Comparison of ENCODE assay signal across 19 cellular contexts in genomic region chr12:108787539-108787938, GRCh38. TPM values are rescaled to one million over a fixed set of nuclear protein-coding genes. Genes with fewer than 3 reads are reported as not detected.
A peak's percentile ranks its signal among the peaks of the same experiment; 100 is the strongest.
DNase-seq lines count a peak whose midpoint lies in the region; ATAC-seq and TF ChIP-seq lines count a peak whose summit lies in the region.
"Had no signal": no experiment of that assay in that cellular context is flagged by ENCODE, and none has a peak within 500 bp of the region (broad histone marks: within the 10 kb centered on the region; RNA-seq: fewer than 3 reads in every experiment).

No MANE protein-coding gene starts in this region.

- H3K4me1 Mint-ChIP-seq in brain, result peaks cover 30% of the 10 kb centered on the region
- no peaks in the 10 kb centered on the region for H3K4me1 Mint-ChIP-seq in activated CD4-positive, alpha-beta memory T cell treated with anti-CD3 and anti-CD28 coated beads, Interleukin-2, amount 10 ng/mL, durations not matched to agents 7 days and 5 days
- H3K4me1 Mint-ChIP-seq: B cell had no signal

- H3K4me1 ChIP-seq in heart left ventricle, result peaks cover 7 to 75% (median 55%) of the 10 kb centered on the region in 12 donors
- H3K4me1 ChIP-seq in muscle layer of colon (ENCODE audit: insufficient read depth, low read length), result peaks cover 57% of the 10 kb centered on the region
- H3K4me1 ChIP-seq in spleen, result peaks cover 0 to 15% (median 4%) of the 10 kb centered on the region in 6 donors
- H3K4me1 ChIP-seq: HAP-1 had no signal

- H3K27ac ChIP-seq in heart left ventricle, result peak overlapping the region in 9 of 12 donors; percentile 27 to 81 (median 49)
- peak overlapping the region; percentile 88 for H3K27ac ChIP-seq in muscle layer of colon (ENCODE audit: low read depth, low read length)
- no peak overlapping the region for H3K27ac ChIP-seq in spleen
- H3K27ac ChIP-seq: HL-60 had no signal

- no peak overlapping the region for H3K4me3 Mint-ChIP-seq in brain
- H3K4me3 Mint-ChIP-seq in activated CD4-positive, alpha-beta memory T cell treated with anti-CD3 and anti-CD28 coated beads, Interleukin-2, amount 10 ng/mL, durations not matched to agents 7 days and 5 days, result no peak overlapping the region
- H3K4me3 Mint-ChIP-seq: B cell had no signal

- CTCF ChIA-PET in activated CD4-positive, alpha-beta memory T cell treated with anti-CD3 and anti-CD28 coated beads, Interleukin-2, amount 10 ng/mL, durations not matched to agents 7 days and 5 days (lab: Charles Lee), result interaction anchor here (1.3 kb wide), 1 partner anchor 16 kb away, joined by 4 read pairs; no protein-coding TSS in a partner anchor

- TF ChIP-seq CTCF in heart left ventricle (IDR thresholded peaks at IDR 0.05) (no peak), brain (conservative IDR thresholded peaks at IDR 0.05) (no peak), spleen (IDR thresholded peaks at IDR 0.05 in 8 of 11, conservative IDR thresholded peaks at IDR 0.05 in 3 of 11) (no peak)

- WGBS in heart left ventricle, 4 donors, result 89 to 93% (median 90%) methylated on average over 17 of the region's 17 CpGs
- WGBS in spleen, 5 donors, result 92 to 95% (median 93%) methylated on average over 17 of the region's 17 CpGs

- H3K27me3 Mint-ChIP-seq in brain, result peaks cover 2% of the 10 kb centered on the region
- H3K27me3 Mint-ChIP-seq in activated CD4-positive, alpha-beta memory T cell treated with anti-CD3 and anti-CD28 coated beads, Interleukin-2, amount 10 ng/mL, durations not matched to agents 7 days and 5 days, result no peaks in the 10 kb centered on the region
- H3K27me3 Mint-ChIP-seq: B cell had no signal

- peaks cover 45% of the 10 kb centered on the region for H3K36me3 Mint-ChIP-seq in brain
- H3K36me3 Mint-ChIP-seq in activated CD4-positive, alpha-beta memory T cell treated with anti-CD3 and anti-CD28 coated beads, Interleukin-2, amount 10 ng/mL, durations not matched to agents 7 days and 5 days (ENCODE audit: low read depth), result peaks cover 28% of the 10 kb centered on the region

- POLR2A ChIA-PET in activated CD4-positive, alpha-beta memory T cell treated with anti-CD3 and anti-CD28 coated beads, Interleukin-2, amount 10 ng/mL, durations not matched to agents 7 days and 5 days (lab: Charles Lee), result no interaction called here

- no peak overlapping the region for H3K9ac ChIP-seq in muscle layer of colon (ENCODE audit: low read length)
- H3K9ac ChIP-seq: KMS-11 had no signal

- H3K27me3 ChIP-seq in heart left ventricle (no peaks in the 10 kb centered on the region), muscle layer of colon (ENCODE audit: control insufficient read depth in 1 of 2, insufficient read depth in 2 of 2, low read length in 2 of 2) (no peaks in the 10 kb centered on the region), spleen (replicated peaks in 1 of 7) (no peaks in the 10 kb centered on the region)

- H3K4me3 ChIP-seq in heart left ventricle, result no peak overlapping the region
- no peak overlapping the region for H3K4me3 ChIP-seq in muscle layer of colon (ENCODE audit: low read depth in 1 of 2, low read length in 2 of 2)
- no peak overlapping the region for H3K4me3 ChIP-seq in spleen
- H3K4me3 ChIP-seq: HAP-1 had no signal

- no peaks in the 10 kb centered on the region for H3K9me3 Mint-ChIP-seq in brain
- no peaks in the 10 kb centered on the region for H3K9me3 Mint-ChIP-seq in activated CD4-positive, alpha-beta memory T cell treated with anti-CD3 and anti-CD28 coated beads, Interleukin-2, amount 10 ng/mL, durations not matched to agents 7 days and 5 days

- intact Hi-C loops in heart left ventricle (cut with DNase I) (loop anchor here in 6 of 10 donors (5.0 kb wide), 3 partner anchors 55 to 100 kb away; partner anchors contain the start of gene CORO1C (in 4 of the 6)), Right ventricle myocardium inferior (cut with DNase I) (loop anchor here (5.0 kb wide), 2 partner anchors 55 to 95 kb away; partner anchors contain the start of gene CORO1C), spleen (cut with DNase I; ENCODE audit: low total_unique reads) (no loop called here)

- H3K27ac Mint-ChIP-seq in brain, result peak overlapping the region in 3 of 5 experiments; percentile 4 to 71 (median 46)
- H3K27ac Mint-ChIP-seq in activated CD4-positive, alpha-beta memory T cell treated with anti-CD3 and anti-CD28 coated beads, Interleukin-2, amount 10 ng/mL, durations not matched to agents 7 days and 5 days, result no peak overlapping the region
- H3K27ac Mint-ChIP-seq: B cell had no signal

- TF ChIP-seq POLR2A in heart left ventricle (IDR thresholded peaks at IDR 0.05) (no peak), spleen (IDR thresholded peaks at IDR 0.05) (no peak)

- no peak for DNase-seq in heart left ventricle
- no peak for DNase-seq in Right ventricle myocardium inferior (ENCODE audit: missing footprints)
- DNase-seq in spleen, result peak; percentile 52
- DNase-seq in A172 (ENCODE audit: low spot score), result no peak
- DNase-seq in activated CD4-positive, alpha-beta memory T cell treated with anti-CD3 and anti-CD28 coated beads, Interleukin-2, amount 10 ng/mL, durations not matched to agents 7 days and 5 days, result no peak
- DNase-seq in left lobe of liver (ENCODE audit: low spot score), result no peak
- DNase-seq: 8988T, DND-41, MV-4-11, NCI-H1417, NCI-H187 treated with DMSO at 0.1 percent for 48 hours, NCI-H226, NCI-H524 had no signal

- H3K9me3 ChIP-seq in heart left ventricle, result no peaks in the 10 kb centered on the region
- no peaks in the 10 kb centered on the region for H3K9me3 ChIP-seq in muscle layer of colon (ENCODE audit: low read length)
- H3K9me3 ChIP-seq in spleen, result no peaks in the 10 kb centered on the region
- H3K9me3 ChIP-seq: HAP-1 had no signal

- no peak for ATAC-seq in heart left ventricle
- no peak for ATAC-seq in Right ventricle myocardium inferior
- ATAC-seq in left lobe of liver, result no peak

- H3K36me3 ChIP-seq in heart left ventricle (peaks cover 2 to 92% (median 76%) of the 10 kb centered on the region in 9 donors), muscle layer of colon (ENCODE audit: insufficient read depth, low read length) (peaks cover 24% of the 10 kb centered on the region), spleen (peaks cover 6 to 98% (median 65%) of the 10 kb centered on the region in 6 donors)

RNA-seq across cellular contexts. Expression of gene CORO1C, which starts 56.2 kb away (rescaled TPM):
- total RNA-seq in heart left ventricle (100 to 1,000 TPM in 1 of 9 donors, 10 to 100 TPM in 8; 48.3 to 119 (median 68.5) TPM), Right ventricle myocardium inferior (76.4 TPM), spleen (100 to 1,000 TPM in 2 of 7 donors, 10 to 100 TPM in 5; 71.2 to 119 (median 79.1) TPM), left lobe of liver (39.2 TPM)
- polyA plus RNA-seq in heart left ventricle (10 to 100 TPM; 18.3 to 55.2 TPM), brain (ENCODE audit: insufficient read depth, low read depth, low replicate concordance) (78.9 TPM), spleen (10 to 100 TPM; 12.0 to 26.1 (median 17.1) TPM)
- total RNA-seq in A172 (2014; rRNA removed; shearing (Covaris generic)), result 127 and 166 TPM in 2 replicates
- total RNA-seq in activated CD4-positive, alpha-beta memory T cell treated with anti-CD3 and anti-CD28 coated beads, Interleukin-2, amount 10 ng/mL, durations not matched to agents 7 days and 5 days, result 10 to 100 TPM; 30.9 to 35.7 TPM

Comparison
In these comparisons a context has a peak if more than half of its experiments do, and no peak if none do; other contexts are left out.
1. H3K27ac ChIP-seq: peak in heart left ventricle (9 of 12) and muscle layer of colon (single experiment); none in spleen (0 of 8).